ENCODE assay signal across 9 cellular contexts in genomic region chr17:4377247-4377646, GRCh38. TPM values are rescaled to one million over a fixed set of nuclear protein-coding genes. Genes with fewer than 3 reads are reported as not detected.
DNase-seq lines count a peak whose midpoint lies in the region; ATAC-seq and TF ChIP-seq lines count a peak whose summit lies in the region.
"Not testable (repeated sequence)": the region's sequence is repeated elsewhere in the genome, so short reads cannot be mapped to it uniquely, and the experiment has no call there.
"Had no signal": no experiment of that assay in that cellular context is flagged by ENCODE, and none has a peak within 500 bp of the region (broad histone marks: within the 10 kb centered on the region; RNA-seq: fewer than 3 reads in every experiment).

No MANE protein-coding gene starts in this region.

- not testable (repeated sequence) for H3K9me3 ChIP-seq in OCI-LY7 (ENCODE audit: low read length)

- H3K36me3 Mint-ChIP-seq in activated T-cell treated with anti-CD3 and anti-CD28 coated beads, Interleukin-2, amount 50 U/mL, for 72 hours (ENCODE audit: insufficient read depth in 2 of 2); dendritic cell treated with granulocyte-macrophage colony-stimulating factor and Interleukin-4, amounts not matched to agents 40 ng/mL and 50 ng/mL, for 4 days (ENCODE audit: low read depth): not testable (repeated sequence)
- peaks cover 12% of the 10 kb centered on the region for H3K36me3 Mint-ChIP-seq in stimulated activated effector memory CD8-positive, alpha-beta T cell treated with anti-CD3 and anti-CD28 coated beads, Interleukin-12 subunit alpha, Interleukin-12 subunit beta, amount 100 ng/mL, for 72 hours

- not testable (repeated sequence) for BruUV-seq in OCI-LY7 (replicated peaks; lab: Mats Ljungman, UMichigan)

- H3K27ac Mint-ChIP-seq in activated T-cell treated with anti-CD3 and anti-CD28 coated beads, Interleukin-2, amount 50 U/mL, for 72 hours; stimulated activated effector memory CD8-positive, alpha-beta T cell treated with anti-CD3 and anti-CD28 coated beads, Interleukin-12 subunit alpha, Interleukin-12 subunit beta, amount 100 ng/mL, for 72 hours: not testable (repeated sequence)
- H3K27ac Mint-ChIP-seq in dendritic cell treated with granulocyte-macrophage colony-stimulating factor and Interleukin-4, amounts not matched to agents 40 ng/mL and 50 ng/mL, for 4 days, result peak overlapping the region; percentile 2

- peak overlapping the region; percentile 99 for H3K27ac ChIP-seq in OCI-LY7 (ENCODE audit: low read depth, low read length, poor library complexity, severe bottlenecking)

- peak overlapping the region; percentile 2 to 29 for H3K4me3 Mint-ChIP-seq in activated T-cell treated with anti-CD3 and anti-CD28 coated beads, Interleukin-2, amount 50 U/mL, for 72 hours
- H3K4me3 Mint-ChIP-seq in dendritic cell treated with granulocyte-macrophage colony-stimulating factor and Interleukin-4, amounts not matched to agents 40 ng/mL and 50 ng/mL, for 4 days, result not testable (repeated sequence)
- H3K4me3 Mint-ChIP-seq in stimulated activated effector memory CD8-positive, alpha-beta T cell treated with anti-CD3 and anti-CD28 coated beads, Interleukin-12 subunit alpha, Interleukin-12 subunit beta, amount 100 ng/mL, for 72 hours, result peak overlapping the region; percentile 24

- H3K9me2 ChIP-seq in OCI-LY7 (ENCODE audit: insufficient read depth, low read length), result not testable (repeated sequence)

- POLR2A ChIA-PET in OCI-LY7 (lab: Charles Lee), result interaction anchor here (0.9 to 5.0 kb wide), 5 partner anchors 9 to 34 kb away, joined by 4 to 29 read pairs (median 5); partner anchors contain the start of gene UBE2G1

- H3K27me3 Mint-ChIP-seq in activated T-cell treated with anti-CD3 and anti-CD28 coated beads, Interleukin-2, amount 50 U/mL, for 72 hours (ENCODE audit: low read depth), result not testable (repeated sequence)
- peaks cover 13% of the 10 kb centered on the region for H3K27me3 Mint-ChIP-seq in dendritic cell treated with granulocyte-macrophage colony-stimulating factor and Interleukin-4, amounts not matched to agents 40 ng/mL and 50 ng/mL, for 4 days

- intact Hi-C loops in OCI-LY7 (cut with micrococcal nuclease; ENCODE audit: unreplicated experiment); dendritic cell treated with granulocyte-macrophage colony-stimulating factor and Interleukin-4, amounts not matched to agents 40 ng/mL and 50 ng/mL, for 4 days (cut with micrococcal nuclease): not testable (repeated sequence)

- not testable (repeated sequence) for H3K79me2 ChIP-seq in OCI-LY7 (ENCODE audit: insufficient read depth, low read depth, low read length)

- peaks cover 94% of the 10 kb centered on the region for H3K4me1 ChIP-seq in OCI-LY7 (ENCODE audit: insufficient read depth, low read length, poor library complexity, severe bottlenecking)

- DNase-seq in GM12864 (ENCODE audit: low read depth), result peak; percentile 90
- peak; percentile 47 for DNase-seq in OCI-LY7 (ENCODE audit: low spot score)
- not testable (repeated sequence) for DNase-seq in activated T-cell treated with anti-CD3 and anti-CD28 coated beads, Interleukin-2, amount 50 U/mL, for 72 hours; stimulated activated effector memory CD8-positive, alpha-beta T cell treated with anti-CD3 and anti-CD28 coated beads, Interleukin-12 subunit alpha, Interleukin-12 subunit beta, amount 100 ng/mL, for 72 hours (ENCODE audit: low spot score in 2 of 2)

- H2AFZ ChIP-seq in OCI-LY7 (ENCODE audit: low read length), result not testable (repeated sequence)

- TF ChIP-seq CTCF in GM12864 (IDR thresholded peaks at IDR 0.05; ENCODE audit: low read depth, low read length, missing control alignments); OCI-LY7 (conservative IDR thresholded peaks at IDR 0.05; ENCODE audit: low read length): not testable (repeated sequence)

- peak overlapping the region; percentile 76 for H3K4me2 ChIP-seq in OCI-LY7 (ENCODE audit: low read length)

- not testable (repeated sequence) for H3K36me3 ChIP-seq in OCI-LY7 (ENCODE audit: insufficient read depth, low read length)

- H4K20me1 ChIP-seq in OCI-LY7 (ENCODE audit: insufficient read depth, low read length), result not testable (repeated sequence)

- H3K9me3 Mint-ChIP-seq in activated T-cell treated with anti-CD3 and anti-CD28 coated beads, Interleukin-2, amount 50 U/mL, for 72 hours; dendritic cell treated with granulocyte-macrophage colony-stimulating factor and Interleukin-4, amounts not matched to agents 40 ng/mL and 50 ng/mL, for 4 days; stimulated activated effector memory CD8-positive, alpha-beta T cell treated with anti-CD3 and anti-CD28 coated beads, Interleukin-12 subunit alpha, Interleukin-12 subunit beta, amount 100 ng/mL, for 72 hours: not testable (repeated sequence)

- peaks cover 50% of the 10 kb centered on the region for H3K4me1 Mint-ChIP-seq in activated T-cell treated with anti-CD3 and anti-CD28 coated beads, Interleukin-2, amount 50 U/mL, for 72 hours (ENCODE audit: low read depth)
- H3K4me1 Mint-ChIP-seq in dendritic cell treated with granulocyte-macrophage colony-stimulating factor and Interleukin-4, amounts not matched to agents 40 ng/mL and 50 ng/mL, for 4 days (ENCODE audit: low read depth), result peaks cover 12% of the 10 kb centered on the region
- H3K4me1 Mint-ChIP-seq in stimulated activated effector memory CD8-positive, alpha-beta T cell treated with anti-CD3 and anti-CD28 coated beads, Interleukin-12 subunit alpha, Interleukin-12 subunit beta, amount 100 ng/mL, for 72 hours, result peaks cover 26% of the 10 kb centered on the region

- CTCF ChIA-PET in OCI-LY7 (lab: Charles Lee; ENCODE audit: unreplicated experiment), result not testable (repeated sequence)

- H3K4me3 ChIP-seq in GM12864 (ENCODE audit: low read depth, low read length), result not testable (repeated sequence)
- peak overlapping the region; percentile 61 for H3K4me3 ChIP-seq in OCI-LY7 (ENCODE audit: low read depth, low read length, poor library complexity, severe bottlenecking)

- ATAC-seq in GM19035 (IDR thresholded peaks at IDR 0.05; ENCODE audit: unreplicated experiment), result peak; percentile 32
- ATAC-seq in GM21737 (IDR thresholded peaks at IDR 0.05; ENCODE audit: unreplicated experiment), result peak; percentile 27
- ATAC-seq in HG03342 (IDR thresholded peaks at IDR 0.05; ENCODE audit: unreplicated experiment), result peak; percentile 37
- ATAC-seq in activated T-cell treated with anti-CD3 and anti-CD28 coated beads, Interleukin-2, amount 50 U/mL, for 72 hours (replicated peaks in 1 of 2); stimulated activated effector memory CD8-positive, alpha-beta T cell treated with anti-CD3 and anti-CD28 coated beads, Interleukin-12 subunit alpha, Interleukin-12 subunit beta, amount 100 ng/mL, for 72 hours: not testable (repeated sequence)

RNA-seq across cellular contexts. Expression of gene UBE2G1, which starts 10.8 kb away (rescaled TPM):
- 115 and 124 TPM in 2 replicates for total RNA-seq in OCI-LY7 (2014; rRNA removed; shearing (Covaris generic))
- total RNA-seq in OCI-LY7 (2022), result 216 and 222 TPM in 2 replicates
- 10 to 100 TPM; 64.2 to 64.3 TPM for total RNA-seq in activated T-cell treated with anti-CD3 and anti-CD28 coated beads, Interleukin-2, amount 50 U/mL, for 72 hours

RNA-seq across cellular contexts. Expression of gene SPNS3, which starts 56.5 kb away (rescaled TPM):
- total RNA-seq in OCI-LY7 (2014; rRNA removed; shearing (Covaris generic)), result 43.8 and 51.2 TPM in 2 replicates
- 52.3 and 54.6 TPM in 2 replicates for total RNA-seq in OCI-LY7 (2022)
- total RNA-seq in activated T-cell treated with anti-CD3 and anti-CD28 coated beads, Interleukin-2, amount 50 U/mL, for 72 hours, result 10 to 100 TPM; 42.1 to 44.9 TPM
- total RNA-seq: GM23248 had no signal
